Comparison of ENCODE assay signal across 19 cellular contexts in the genomic region with DNA sequence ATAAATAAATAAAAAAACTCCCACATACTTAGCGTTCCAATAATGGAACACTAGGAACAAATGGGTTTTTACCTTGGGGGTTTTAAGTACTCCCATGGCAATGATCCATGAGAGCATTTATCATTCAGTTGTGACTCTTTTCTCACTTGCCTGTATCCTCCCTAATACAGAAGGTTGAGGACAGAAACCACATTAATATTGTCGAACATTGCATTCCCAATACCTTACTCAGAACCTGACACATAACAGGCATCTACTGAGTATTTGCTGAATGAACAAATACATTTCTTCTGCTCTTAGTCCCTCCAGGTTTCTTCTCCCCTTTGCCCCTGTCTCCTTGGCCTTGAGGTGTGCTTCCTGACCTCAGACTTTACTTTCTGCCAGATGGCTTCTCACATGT.
"Had no signal": no experiment of that assay in that cellular context is flagged by ENCODE, and none has a peak within 500 bp of the region (broad histone marks: within the 10 kb centered on the region; RNA-seq: fewer than 3 reads in every experiment).

No MANE protein-coding gene starts in this region.

- H3K36me3 ChIP-seq: right lobe of liver, spleen had no signal

- DNase-seq: activated CD4-positive, alpha-beta T cell treated with anti-CD3 and anti-CD28 coated beads for 4 hours; activated CD8-positive, alpha-beta memory T cell treated with anti-CD3 and anti-CD28 coated beads, Interleukin-2, amount 50 U/mL, for 48 hours; activated CD8-positive, alpha-beta T cell treated with anti-CD3 and anti-CD28 coated beads, Interleukin-2, amount 10 ng/mL, durations not matched to agents 7 days and 5 days; central memory CD4-positive, alpha-beta T cell; cortex of kidney; effector CD8-positive, alpha-beta T cell; hypothalamus; mesenchymal stem cell; nucleus accumbens; right lobe of liver; spleen; stimulated activated CD4-positive, alpha-beta T cell treated with anti-CD3 and anti-CD28 coated beads, Interleukin-1b, Interleukin-23, amount 100 ng/mL, for 48 hours; stimulated activated naive B cell treated with anti-CD40 and anti-IgM and Interleukin-4, amounts not matched to agents 10 μg/mL and 1 μg/mL and 100 μg/mL, for 72 hours; substantia nigra; T1000; trophoblast cell had no signal

- H3K27me3 ChIP-seq: right lobe of liver had no signal

- H3K9me3 ChIP-seq: right lobe of liver, spleen had no signal

- H3K27ac ChIP-seq: epithelial cell of prostate, right lobe of liver, spleen had no signal

- H3K4me3 ChIP-seq: right lobe of liver, spleen had no signal

- ATAC-seq: activated CD8-positive, alpha-beta T cell treated with anti-CD3 and anti-CD28 coated beads, Interleukin-2, amount 10 ng/mL, durations not matched to agents 7 days and 5 days; left lobe of liver; natural killer cell treated with Interleukin-12 subunit alpha and Interleukin-12 subunit beta and Interleukin-15 and Interleukin-18, amount 100 ng/mL, for 72 hours; right lobe of liver; stimulated activated naive B cell treated with anti-CD40 and anti-IgM and Interleukin-4, amounts not matched to agents 10 μg/mL and 1 μg/mL and 100 μg/mL, for 72 hours had no signal

- H3K4me1 ChIP-seq: spleen had no signal
